In the genomic region with DNA sequence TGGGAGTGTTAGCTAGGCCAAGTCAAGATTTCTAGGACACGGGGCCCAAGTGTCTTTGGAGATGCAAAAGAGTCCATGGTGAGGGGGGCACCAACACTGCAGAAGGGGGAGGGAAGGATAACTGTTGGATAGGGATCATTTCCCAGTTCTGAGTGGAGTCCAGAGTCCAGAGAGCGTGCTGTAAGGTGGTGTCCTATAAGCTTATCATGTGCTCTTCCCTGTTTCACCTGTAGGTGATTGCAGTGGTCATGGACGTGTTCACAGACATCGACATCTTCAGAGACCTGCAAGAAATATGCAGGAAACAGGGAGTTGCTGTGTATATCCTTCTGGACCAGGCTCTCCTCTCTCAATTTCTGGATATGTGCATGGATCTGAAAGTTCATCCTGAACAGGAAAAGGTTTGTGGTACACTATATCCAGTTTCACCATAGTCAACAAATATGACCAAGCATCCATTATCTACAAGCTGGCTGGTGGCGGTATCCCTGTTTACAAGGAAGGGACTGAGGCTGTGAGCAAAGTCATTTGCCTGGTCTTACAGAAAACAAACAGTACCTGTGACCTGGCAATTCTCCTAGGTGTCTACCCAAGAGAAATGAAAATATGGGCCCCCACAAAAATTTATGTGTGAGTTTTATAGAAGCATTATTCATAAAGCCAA, we compare ENCODE assay signal across 19 cellular contexts. TPM values are rescaled to one million over a fixed set of nuclear protein-coding genes. Genes with fewer than 3 reads are reported as not detected.
DNase-seq lines count a peak whose midpoint lies in the region; ATAC-seq, FAIRE-seq and TF ChIP-seq lines count a peak whose summit lies in the region.
"Had no signal": no experiment of that assay in that cellular context is flagged by ENCODE, and none has a peak within 500 bp of the region (broad histone marks: within the 10 kb centered on the region; RNA-seq: fewer than 3 reads in every experiment).

No MANE protein-coding gene starts in this region.

- no peaks in the 10 kb centered on the region for H3K4me1 Mint-ChIP-seq in HFFc6 (ENCODE audit: low read depth)
- H3K4me1 Mint-ChIP-seq: B cell, brain had no signal

- intact Hi-C loops in K562 (cut with micrococcal nuclease) = no loop called here

- H3K36me3 Mint-ChIP-seq in HFFc6 (ENCODE audit: low read depth) = peaks cover 7% of the 10 kb centered on the region
- H3K36me3 Mint-ChIP-seq: brain had no signal

- TF ChIP-seq RAD21 in K562 (CRISPR knock-in tag; conservative IDR thresholded peaks at IDR 0.05 in 1 of 2, IDR thresholded peaks at IDR 0.05 in 1 of 2) = no peak

- CTCF ChIA-PET in K562 (lab: Yijun Ruan, JAX; ENCODE audit: low intra/inter-chr PET ratio) = no interaction called here

- TF ChIP-seq POLR2A in K562 (conservative IDR thresholded peaks at IDR 0.05) = no peak

- H3K9me3 ChIP-seq in K562 (replicated peaks; ENCODE audit: control insufficient read depth, insufficient read depth, low read depth, low read length) = no peaks in the 10 kb centered on the region
- H3K9me3 ChIP-seq in osteoblast (ENCODE audit: low read depth, low read length) = no peaks in the 10 kb centered on the region
- H3K9me3 ChIP-seq in Karpas-422 (ENCODE audit: low read length) = no peaks in the 10 kb centered on the region
- H3K9me3 ChIP-seq: HAP-1 had no signal

- H3K9ac ChIP-seq in K562 (ENCODE audit: insufficient read depth in 1 of 2, low read depth in 2 of 2, low read length in 2 of 2) = no peak overlapping the region
- H3K9ac ChIP-seq in Karpas-422 (ENCODE audit: low read length) = no peak overlapping the region

- H3K27me3 ChIP-seq in K562 (ENCODE audit: control insufficient read depth in 2 of 2, insufficient read depth in 2 of 2, low read length in 2 of 2) = no peaks in the 10 kb centered on the region
- H3K27me3 ChIP-seq in osteoblast (ENCODE audit: insufficient read depth, low read length) = no peaks in the 10 kb centered on the region
- H3K27me3 ChIP-seq in Karpas-422 (ENCODE audit: low read length) = no peaks in the 10 kb centered on the region

- H3K4me3 Mint-ChIP-seq in HFFc6 = no peak overlapping the region
- H3K4me3 Mint-ChIP-seq: B cell, brain had no signal

- DNase-seq in NCI-H2029 (lab: John Stamatoyannopoulos, UW) (peak; percentile 40), NCI-H2029 treated with DMSO at 0.1 percent for 48 hours (lab: John Stamatoyannopoulos, UW) (no peak), HFFc6 (no peak), K562 (ENCODE audit: extremely low read depth in 1 of 4, low spot score in 3 of 4) (no peak), osteoblast (ENCODE audit: insufficient read length, low spot score, missing footprints) (no peak), Karpas-422 (no peak)
- DNase-seq: 8988T; activated effector memory CD4-positive, alpha-beta T cell treated with Interleukin-2 at 50 U/mL for 16 hours; foreskin fibroblast; mesenchymal stem cell; stimulated activated CD4-positive, alpha-beta T cell treated with anti-CD3 and anti-CD28 coated beads, Interleukin-1b, Interleukin-23, amount 100 ng/mL, for 48 hours had no signal

- TF ChIP-seq EP300 in K562 (IDR thresholded peaks at IDR 0.05; ENCODE audit: low read length) = no peak

- H3K9me1 ChIP-seq in K562 (ENCODE audit: control insufficient read depth, insufficient read depth, low read length) = peaks cover 4% of the 10 kb centered on the region

- BruUV-seq in K562 (replicated peaks; lab: Mats Ljungman, UMichigan) = no TSS peak

- H3K36me3 ChIP-seq in K562 (ENCODE audit: control insufficient read depth, insufficient read depth, low read length) = peaks cover 96% of the 10 kb centered on the region
- peaks cover 30% of the 10 kb centered on the region for H3K36me3 ChIP-seq in osteoblast (ENCODE audit: insufficient read depth, low read length)
- H3K36me3 ChIP-seq in Karpas-422 (ENCODE audit: insufficient read depth, low read length) = peaks cover 21% of the 10 kb centered on the region; the same call in 1 of the 2 replicates

- POLR2A ChIA-PET in K562 (lab: Yijun Ruan, JAX) = interaction anchor here (1.0 to 3.4 kb wide), 7 partner anchors 9 to 107 kb away, joined by 4 to 23 read pairs (median 7); a partner anchor contains a TSS

- H3K27ac ChIP-seq in K562 (ENCODE audit: extremely low read depth, low read depth, low read length) (no peak overlapping the region; the same call in 2 of the 3 replicates), osteoblast (ENCODE audit: low read depth, low read length) (no peak overlapping the region), Karpas-422 (ENCODE audit: low read length) (no peak overlapping the region)
- H3K27ac ChIP-seq: RWPE1, SK-N-MC had no signal

- H3K9me3 Mint-ChIP-seq in HFFc6 = no peaks in the 10 kb centered on the region
- H3K9me3 Mint-ChIP-seq: brain had no signal

- 89% methylated on average over 5 of the region's 5 CpGs for WGBS in K562 (ENCODE audit: insufficient coverage, low coverage, missing lambda C conversion rate)

- in situ Hi-C loops in K562 (cut with MboI) = no loop called here

- FAIRE-seq in K562 (lab: Jason Lieb, UNC) = no peak
- FAIRE-seq: GM19239 had no signal

- H3K27ac Mint-ChIP-seq in HFFc6 = no peak overlapping the region
- H3K27ac Mint-ChIP-seq: B cell had no signal

- H3K4me1 ChIP-seq in K562 (replicated peaks in 1 of 2; ENCODE audit: control insufficient read depth in 2 of 2, insufficient read depth in 2 of 2, low read length in 2 of 2) (peaks cover 6 to 27% of the 10 kb centered on the region in 2 experiments), osteoblast (ENCODE audit: insufficient read depth, low read length) (no peaks in the 10 kb centered on the region), Karpas-422 (ENCODE audit: low read length) (no peaks in the 10 kb centered on the region)

- peaks cover 90% of the 10 kb centered on the region for H3K79me2 ChIP-seq in K562 (ENCODE audit: control insufficient read depth, insufficient read depth, low read length)
- peaks cover 67% of the 10 kb centered on the region for H3K79me2 ChIP-seq in osteoblast (ENCODE audit: insufficient read depth, low read length)
- peaks cover 85% of the 10 kb centered on the region for H3K79me2 ChIP-seq in Karpas-422 (ENCODE audit: low read length)

- TF ChIP-seq CTCF in HFFc6 (IDR thresholded peaks at IDR 0.05) (peak; percentile 29; the same call in 1 of the 2 replicates), K562 (IDR thresholded peaks at IDR 0.05 in 2 of 3, conservative IDR thresholded peaks at IDR 0.05 in 1 of 3; ENCODE audit: insufficient read depth in 2 of 3, low read depth in 1 of 3, low read length in 3 of 3) (no peak), osteoblast (IDR thresholded peaks at IDR 0.05; ENCODE audit: extremely low read depth, low read depth, low read length) (no peak)

- H2AFZ ChIP-seq in K562 (ENCODE audit: low read depth, low read length) (no peak overlapping the region), osteoblast (ENCODE audit: low read length) (peak overlapping the region; percentile 91), Karpas-422 (ENCODE audit: low read length) (no peak overlapping the region)

- no peaks in the 10 kb centered on the region for H3K9me2 ChIP-seq in Karpas-422 (replicated peaks; ENCODE audit: insufficient read depth, low read length)

- H3K4me3 ChIP-seq in K562 (no peak overlapping the region), osteoblast (ENCODE audit: insufficient read depth, low read length) (no peak overlapping the region), Karpas-422 (ENCODE audit: low read length) (no peak overlapping the region)
- H3K4me3 ChIP-seq: HAP-1, SK-N-MC had no signal

- H3K27me3 Mint-ChIP-seq in HFFc6 (ENCODE audit: insufficient read depth) = no peaks in the 10 kb centered on the region; the same call in 1 of the 2 replicates
- H3K27me3 Mint-ChIP-seq: B cell, brain had no signal

- no peak overlapping the region; the same call in 1 of the 2 replicates for H3K4me2 ChIP-seq in K562 (ENCODE audit: insufficient read depth, low read length)
- H3K4me2 ChIP-seq in osteoblast (ENCODE audit: insufficient read depth, low read length) = no peak overlapping the region
- no peak overlapping the region for H3K4me2 ChIP-seq in Karpas-422 (ENCODE audit: low read depth, low read length, poor library complexity, severe bottlenecking)

- peak; percentile 47 for ATAC-seq in K562
- ATAC-seq in GM18861 (IDR thresholded peaks at IDR 0.05; ENCODE audit: unreplicated experiment) = no peak
- ATAC-seq in HG03460 (IDR thresholded peaks at IDR 0.05; ENCODE audit: unreplicated experiment) = no peak

- H4K20me1 ChIP-seq in K562 (replicated peaks; ENCODE audit: control insufficient read depth, insufficient read depth, low read length) = peaks cover 12% of the 10 kb centered on the region; the same call in 1 of the 2 replicates
- H4K20me1 ChIP-seq in osteoblast (ENCODE audit: insufficient read depth, low read length) = peaks cover 3% of the 10 kb centered on the region
- peaks cover 12% of the 10 kb centered on the region; the same call in 1 of the 2 replicates for H4K20me1 ChIP-seq in Karpas-422 (ENCODE audit: insufficient read depth, low read depth, low read length)

RNA-seq across cellular contexts. Expression of a gene that starts 15.6 kb away (rescaled TPM):
- 10 to 100 TPM; 14.2 to 31.5 (median 29.2) TPM for total RNA-seq in HFFc6 (2021; fragmentation: NEBNext Ultra II Directional; extraction: Animal tissue kit (Norgen Biotek cat#: 25700))
- 59.8 and 69.3 TPM in 2 replicates for total RNA-seq in K562 (2011; cell fraction: chromatin; rRNA removed; ENCODE audit: low replicate concordance)
- 58.9 and 62.4 TPM in 2 replicates for total RNA-seq in K562 (2011; cell fraction: nucleolus; rRNA removed)
- total RNA-seq in K562 (2011; cell fraction: nucleoplasm; rRNA removed) = 44.0 and 52.1 TPM in 2 replicates
- 43.5 and 64.6 TPM in 2 replicates for total RNA-seq in K562 (2014; rRNA removed)
- 46.0 and 47.2 TPM in 2 replicates for total RNA-seq in K562 (2014; rRNA removed; fragmentation: Illumina TruSeq; extraction: Trizol)
- 38.6 TPM in 2 replicates for total RNA-seq in K562 (2015; rRNA removed; fragmentation: Illumina TruSeq; extraction: Trizol)
- total RNA-seq in K562 (2021) = 51.9 and 55.6 TPM in 2 replicates
- 66.1 and 79.6 TPM in 2 replicates for polyA plus RNA-seq in K562 (2011; rRNA removed)
- polyA plus RNA-seq in K562 (2011; cell fraction: cytosol; rRNA removed) = 57.6 and 77.4 TPM in 2 replicates
- polyA plus RNA-seq in K562 (2011; cell fraction: nucleus; rRNA removed) = 90.7 and 94.9 TPM in 2 replicates
- polyA plus RNA-seq in K562 (2012) = 17.9 and 30.5 TPM in 2 replicates
- 57.5 and 64.1 TPM in 2 replicates for polyA plus RNA-seq in K562 (2014; fragmentation: Illumina TruSeq; extraction: Trizol)
- polyA plus RNA-seq in K562 (2014; fragmentation: Nextera tagmentation; extraction: Ambion mirVana) = 1 to 10 TPM; 8.2 to 9.9 TPM
- 35.6 and 56.1 TPM in 2 replicates for polyA plus RNA-seq in K562 (2014; rRNA removed)
- polyA minus RNA-seq in K562 (2011; rRNA and poly(A)+ RNA removed) = 67.6 and 82.6 TPM in 2 replicates
- 36.9 and 40.1 TPM in 2 replicates for polyA minus RNA-seq in K562 (2011; cell fraction: cytosol; rRNA and poly(A)+ RNA removed)
- polyA minus RNA-seq in K562 (2011; cell fraction: nucleus; rRNA and poly(A)+ RNA removed) = 46.3 and 57.0 TPM in 2 replicates
- total RNA-seq in osteoblast = 1.8 and 2.2 TPM in 2 replicates
- total RNA-seq in Karpas-422 (2014; rRNA removed; shearing (Covaris generic); ENCODE audit: low replicate concordance) = 14.4 and 21.8 TPM in 2 replicates

RNA-seq across cellular contexts. Expression of a gene that starts 20.3 kb away (rescaled TPM):
- total RNA-seq in HFFc6 (2021; fragmentation: NEBNext Ultra II Directional; extraction: Animal tissue kit (Norgen Biotek cat#: 25700)) = 1 to 10 TPM; 5.7 to 7.6 (median 6.8) TPM
- 39.4 and 43.4 TPM in 2 replicates for total RNA-seq in K562 (2011; cell fraction: chromatin; rRNA removed; ENCODE audit: low replicate concordance)
- total RNA-seq in K562 (2011; cell fraction: nucleolus; rRNA removed) = 22.5 and 28.2 TPM in 2 replicates
- 33.8 and 41.0 TPM in 2 replicates for total RNA-seq in K562 (2011; cell fraction: nucleoplasm; rRNA removed)
- total RNA-seq in K562 (2014; rRNA removed) (14.9 and 15.8 TPM in 2 replicates), K562 (2014; rRNA removed; fragmentation: Illumina TruSeq; extraction: Trizol) (16.3 TPM in 2 replicates), K562 (2015; rRNA removed; fragmentation: Illumina TruSeq; extraction: Trizol) (17.8 and 18.5 TPM in 2 replicates), K562 (2021) (14.7 and 16.9 TPM in 2 replicates), osteoblast (9.7 and 10.5 TPM in 2 replicates)
- polyA plus RNA-seq in K562 (2011; rRNA removed) (25.6 and 27.5 TPM in 2 replicates), K562 (2014; fragmentation: Illumina TruSeq; extraction: Trizol) (20.8 and 24.2 TPM in 2 replicates), K562 (2014; fragmentation: Nextera tagmentation; extraction: Ambion mirVana) (10 to 100 TPM in 1 of 2 experiments, 1 to 10 TPM in 1; 6.5 to 12.0 TPM), K562 (2014; rRNA removed) (18.2 and 23.6 TPM in 2 replicates)
- 18.1 and 25.8 TPM in 2 replicates for polyA plus RNA-seq in K562 (2011; cell fraction: cytosol; rRNA removed)
- 44.2 and 53.9 TPM in 2 replicates for polyA plus RNA-seq in K562 (2011; cell fraction: nucleus; rRNA removed)
- polyA plus RNA-seq in K562 (2012) = 9.0 and 9.1 TPM in 2 replicates
- polyA minus RNA-seq in K562 (2011; rRNA and poly(A)+ RNA removed) = 31.5 and 32.2 TPM in 2 replicates
- polyA minus RNA-seq in K562 (2011; cell fraction: cytosol; rRNA and poly(A)+ RNA removed) = 12.5 and 13.8 TPM in 2 replicates
- polyA minus RNA-seq in K562 (2011; cell fraction: nucleus; rRNA and poly(A)+ RNA removed) = 19.7 and 32.0 TPM in 2 replicates
- total RNA-seq in Karpas-422 (2014; rRNA removed; shearing (Covaris generic); ENCODE audit: low replicate concordance) = 14.5 and 19.0 TPM in 2 replicates
